In the genomic region with DNA sequence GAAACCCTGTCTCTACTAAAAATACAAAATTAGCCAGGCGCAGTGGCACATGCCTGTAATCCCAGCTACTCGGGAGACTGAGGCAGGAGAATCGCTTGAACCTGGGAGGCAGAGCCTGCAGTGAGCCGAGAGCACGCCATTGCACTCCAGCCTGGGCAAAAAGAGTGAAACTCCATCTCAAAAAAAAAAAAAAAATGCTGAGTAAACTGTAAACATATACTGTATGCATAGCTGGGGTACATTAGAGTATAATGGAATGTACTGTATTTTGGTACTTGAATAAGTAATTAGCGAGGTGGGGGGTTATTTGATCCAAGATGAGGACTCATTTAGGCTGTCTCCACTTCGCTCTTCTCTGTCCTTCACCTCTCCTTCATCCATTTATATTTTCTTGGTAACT, we compare ENCODE assay signal across 1 cellular context.
TF ChIP-seq lines count a peak whose summit lies in the region.

No MANE protein-coding gene starts in this region.

TF ChIP-seq in K562, 482 proteins besides CTCF, POLR2A, EP300 and RAD21:
- TF ChIP-seq C11orf30 (IDR thresholded peaks at IDR 0.05; ENCODE audit: low read depth) (peak; percentile 62; the same call in 1 of the 2 replicates), MAFG (tag; conservative IDR thresholded peaks at IDR 0.05) (peak; percentile 38; the same call in 1 of the 2 replicates), ZNF316 (IDR thresholded peaks at IDR 0.05) (peak; percentile 78)
